8 cellular contexts compared by ENCODE assay signal in the genomic region with DNA sequence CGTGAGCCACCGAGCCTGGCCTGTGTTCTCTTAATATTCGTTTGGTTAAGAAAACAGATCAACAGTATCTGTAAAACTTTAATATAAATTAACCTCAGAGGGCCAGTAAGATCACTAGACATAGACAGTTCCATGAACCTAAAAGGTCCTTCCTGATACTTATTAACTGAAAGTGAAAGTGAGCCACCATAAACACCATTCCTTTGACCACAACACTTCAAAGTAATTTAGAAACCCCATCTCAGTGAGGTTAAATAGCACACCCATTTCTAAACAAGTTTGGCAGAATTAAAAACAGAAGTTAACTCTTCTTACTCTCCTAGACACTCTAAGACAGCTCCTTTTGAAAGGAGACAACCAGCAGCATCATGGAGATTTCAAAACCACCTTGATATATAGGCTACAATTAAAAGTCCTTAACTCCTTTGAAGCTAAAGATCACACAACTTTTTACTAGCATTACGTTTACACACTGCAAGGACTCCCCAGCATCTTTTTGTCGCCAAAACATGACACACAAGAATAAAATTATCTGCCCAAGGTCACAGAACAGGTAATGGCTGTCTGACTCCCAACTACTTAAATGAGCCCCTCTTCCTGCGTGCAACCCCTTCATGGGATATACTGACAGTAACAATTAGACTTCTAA. TPM values are rescaled to one million over a fixed set of nuclear protein-coding genes. Genes with fewer than 3 reads are reported as not detected.
DNase-seq lines count a peak whose midpoint lies in the region; ATAC-seq and TF ChIP-seq lines count a peak whose summit lies in the region.

No MANE protein-coding gene starts in this region.

- H3K9me3 Mint-ChIP-seq in CD4-positive, alpha-beta memory T cell, result peaks cover 0 to 1% (median 0%) of the 10 kb centered on the region in 8 donors
- no peaks in the 10 kb centered on the region for H3K9me3 Mint-ChIP-seq in activated B cell treated with CpG ODN at 0.5 μM for 24 hours
- no peaks in the 10 kb centered on the region for H3K9me3 Mint-ChIP-seq in immature natural killer cell

- TF ChIP-seq CTCF in HCT116 (IDR thresholded peaks at IDR 0.05 in 2 of 3, conservative IDR thresholded peaks at IDR 0.05 in 1 of 3; ENCODE audit: borderline replicate concordance in 1 of 3, insufficient read depth in 1 of 3, low read depth in 2 of 3, low read length in 2 of 3) (no peak), activated B cell treated with CpG ODN at 0.5 μM for 24 hours (IDR thresholded peaks at IDR 0.05) (no peak)

- intact Hi-C loops in CD4-positive, alpha-beta memory T cell (cut with micrococcal nuclease), result loop anchor here (5.0 kb wide), 1 partner anchor 145 kb away; the partner anchor contains the start of genes S100PBP and YARS1
- intact Hi-C loops in HCT116 (cut with micrococcal nuclease) (no loop called here), activated B cell treated with CpG ODN at 0.5 μM for 24 hours (cut with micrococcal nuclease) (loop anchor here (2.0 to 10.0 kb wide), 2 partner anchors 14 to 148 kb away; partner anchors contain the start of genes S100PBP and YARS1)

- H3K4me3 Mint-ChIP-seq in CD4-positive, alpha-beta memory T cell, result peak overlapping the region; percentile 84 to 94 (median 87)
- H3K4me3 Mint-ChIP-seq in activated B cell treated with CpG ODN at 0.5 μM for 24 hours (peak overlapping the region; percentile 90), immature natural killer cell (peak overlapping the region; percentile 80 to 92 (median 88))

- ATAC-seq in HCT116, result no peak
- ATAC-seq in activated B cell treated with CpG ODN at 0.5 μM for 24 hours (ENCODE audit: low read depth), result peak; percentile 4
- ATAC-seq in GM18520 (IDR thresholded peaks at IDR 0.05; ENCODE audit: unreplicated experiment), result no peak

- H3K36me3 ChIP-seq in CD4-positive, alpha-beta memory T cell (ENCODE audit: insufficient read depth, low read length), result no peaks in the 10 kb centered on the region
- no peaks in the 10 kb centered on the region for H3K36me3 ChIP-seq in HCT116 (ENCODE audit: control insufficient read depth in 1 of 2, insufficient read depth in 2 of 2, low read length in 2 of 2)

- H3K36me3 Mint-ChIP-seq in CD4-positive, alpha-beta memory T cell, result peaks cover 0 to 13% of the 10 kb centered on the region in 2 donors
- H3K36me3 Mint-ChIP-seq in activated B cell treated with CpG ODN at 0.5 μM for 24 hours (ENCODE audit: low read depth), result peaks cover 12% of the 10 kb centered on the region
- H3K36me3 Mint-ChIP-seq in immature natural killer cell, result no peaks in the 10 kb centered on the region

- CTCF ChIA-PET in CD4-positive, alpha-beta memory T cell (lab: Charles Lee; ENCODE audit: partially characterized antibody), result interaction anchor here (0.7 to 1.8 kb wide), 4 partner anchors 19 to 133 kb away, joined by 3 to 5 read pairs (median 4); no protein-coding TSS in a partner anchor
- CTCF ChIA-PET in HCT116 (lab: Charles Lee), result no interaction called here
- CTCF ChIA-PET in activated B cell treated with CpG ODN at 0.5 μM for 24 hours (lab: Charles Lee), result interaction anchor here (0.6 to 1.4 kb wide), 6 partner anchors 9 to 496 kb away, joined by 3 to 7 read pairs (median 4); no protein-coding TSS in a partner anchor

- peaks cover 58% of the 10 kb centered on the region for H3K79me2 ChIP-seq in HCT116 (ENCODE audit: insufficient read depth, low read length)

- H3K4me2 ChIP-seq in HCT116 (ENCODE audit: low read length), result peak overlapping the region; percentile 99

- DNase-seq in CD4-positive, alpha-beta memory T cell, result peak in 4 of 5 donors; percentile 29 to 53 (median 48)
- DNase-seq in HCT116 (ENCODE audit: low read depth, low spot score), result no peak
- DNase-seq in activated B cell treated with CpG ODN at 0.5 μM for 24 hours, result no peak
- peak; percentile 50 to 55 (median 53) for DNase-seq in immature natural killer cell
- DNase-seq in superior temporal gyrus (ENCODE audit: extremely low spot score), result peak; percentile 37
- DNase-seq in amygdala (lab: John Stamatoyannopoulos, UW), result no peak
- no peak for DNase-seq in stimulated activated CD4-positive, alpha-beta T cell treated with anti-CD3 and anti-CD28 coated beads, Interleukin-4, amount 100 ng/mL, for 1 hour

- H4K20me1 ChIP-seq in HCT116 (ENCODE audit: insufficient read depth), result no peaks in the 10 kb centered on the region; the same call in 1 of the 2 replicates

- RAD21 ChIA-PET in HCT116 (lab: Charles Lee; ENCODE audit: low non-redundant PET in 1 of 2, low total read pairs in 2 of 2, uncharacterized antibody in 2 of 2, unreplicated experiment in 2 of 2), result interaction anchor here in 1 of 2 experiments (1.2 kb wide), 1 partner anchor 30 kb away, joined by 3 read pairs; no protein-coding TSS in a partner anchor

- H3K27ac ChIP-seq in CD4-positive, alpha-beta memory T cell (ENCODE audit: low read depth, low read length), result peak overlapping the region; percentile 29
- no peak overlapping the region for H3K27ac ChIP-seq in HCT116 (ENCODE audit: low read depth, low read length)

- peak overlapping the region; percentile 51 to 79 for H3K4me3 ChIP-seq in CD4-positive, alpha-beta memory T cell (ENCODE audit: low read length in 2 of 2)
- H3K4me3 ChIP-seq in HCT116 (replicated peaks in 1 of 2; ENCODE audit: low read depth in 1 of 2, low read length in 2 of 2), result peak overlapping the region; percentile 2 to 86; a peak in 3 of 4 replicates

- no peaks in the 10 kb centered on the region for H3K9me3 ChIP-seq in CD4-positive, alpha-beta memory T cell (ENCODE audit: control insufficient read depth in 1 of 2, low read length in 2 of 2)
- no peaks in the 10 kb centered on the region for H3K9me3 ChIP-seq in HCT116 (ENCODE audit: control insufficient read depth in 1 of 2, insufficient read depth in 1 of 2, low read depth in 1 of 2, low read length in 2 of 2)

- no peak for TF ChIP-seq POLR2A in HCT116 (IDR thresholded peaks at IDR 0.05; ENCODE audit: borderline replicate concordance, extremely low read depth, insufficient read depth, insufficient read length)

- peaks cover 39 to 70% (median 53%) of the 10 kb centered on the region in 4 donors for H3K4me1 Mint-ChIP-seq in CD4-positive, alpha-beta memory T cell
- H3K4me1 Mint-ChIP-seq in activated B cell treated with CpG ODN at 0.5 μM for 24 hours (peaks cover 59% of the 10 kb centered on the region), immature natural killer cell (peaks cover 42 to 68% of the 10 kb centered on the region in 2 donors)

- H3K4me1 ChIP-seq in CD4-positive, alpha-beta memory T cell (ENCODE audit: insufficient read depth, low read length), result peaks cover 59% of the 10 kb centered on the region
- peaks cover 20 to 23% of the 10 kb centered on the region in 2 experiments for H3K4me1 ChIP-seq in HCT116 (ENCODE audit: control insufficient read depth in 1 of 2, insufficient read depth in 2 of 2, low read length in 2 of 2)

- POLR2A ChIA-PET in CD4-positive, alpha-beta memory T cell (lab: Charles Lee; ENCODE audit: partially characterized antibody), result interaction anchor here (1.0 to 12.9 kb wide), 4 partner anchors 8 to 165 kb away, joined by 3 to 205 read pairs (median 4); no protein-coding TSS in a partner anchor
- POLR2A ChIA-PET in HCT116 (lab: Charles Lee) (interaction anchor here (1.6 kb wide), 1 partner anchor 9 kb away, joined by 4 read pairs; no protein-coding TSS in a partner anchor), activated B cell treated with CpG ODN at 0.5 μM for 24 hours (lab: Charles Lee) (interaction anchor here (0.6 to 3.0 kb wide), 7 partner anchors 9 to 211 kb away, joined by 3 to 29 read pairs (median 3); no protein-coding TSS in a partner anchor)

- H3K27me3 ChIP-seq in CD4-positive, alpha-beta memory T cell (ENCODE audit: insufficient read depth, low read length), result no peaks in the 10 kb centered on the region
- no peaks in the 10 kb centered on the region for H3K27me3 ChIP-seq in HCT116 (ENCODE audit: insufficient read depth, low read length)

- TF ChIP-seq RAD21 in HCT116 (IDR thresholded peaks at IDR 0.05; ENCODE audit: low read depth), result no peak

- H3K9ac ChIP-seq in HCT116 (ENCODE audit: low read length), result no peak overlapping the region; the same call in 1 of the 2 replicates

- no TSS peak for BruUV-seq in HCT116 (replicated peaks; lab: Mats Ljungman, UMichigan)

- peak overlapping the region; percentile 66 to 94 (median 86) for H3K27ac Mint-ChIP-seq in CD4-positive, alpha-beta memory T cell
- H3K27ac Mint-ChIP-seq in activated B cell treated with CpG ODN at 0.5 μM for 24 hours, result peak overlapping the region; percentile 74
- H3K27ac Mint-ChIP-seq in immature natural killer cell, result peak overlapping the region; percentile 47 to 89 (median 78)

- H3K9me2 ChIP-seq in HCT116 (ENCODE audit: insufficient read depth), result 0 out of 2 replicates have a peak, but pooled peaks cover 2% of the 10 kb centered on the region

- H2AFZ ChIP-seq in HCT116 (ENCODE audit: low read depth, low read length, poor library complexity, severe bottlenecking), result no peak overlapping the region

- no peaks in the 10 kb centered on the region for H3K27me3 Mint-ChIP-seq in CD4-positive, alpha-beta memory T cell
- H3K27me3 Mint-ChIP-seq in activated B cell treated with CpG ODN at 0.5 μM for 24 hours, result no peaks in the 10 kb centered on the region
- H3K27me3 Mint-ChIP-seq in immature natural killer cell (ENCODE audit: low read depth in 3 of 3), result peaks cover 0 to 10% (median 9%) of the 10 kb centered on the region in 3 donors

TF ChIP-seq in HCT116, 20 proteins besides CTCF, POLR2A, EP300 and RAD21 (continues in another document):
- TF ChIP-seq POLR2AphosphoS5 (IDR thresholded peaks at IDR 0.05; ENCODE audit: low read depth, low read length) (no peak), TCF7L2 (IDR thresholded peaks at IDR 0.05; ENCODE audit: borderline replicate concordance, extremely low read depth, insufficient read depth, insufficient read length) (no peak)

RNA-seq across cellular contexts. Expression of gene RNF19B, which starts 2.2 kb away (rescaled TPM):
- total RNA-seq in CD4-positive, alpha-beta memory T cell, result 10 to 100 TPM; 28.5 to 30.6 TPM
- 1 to 10 TPM; 1.1 to 4.8 TPM for polyA plus RNA-seq in CD4-positive, alpha-beta memory T cell
- total RNA-seq in HCT116 (2021; ENCODE audit: unreplicated experiment), result 22.5 TPM
- 24.1 and 32.5 TPM in 2 replicates for polyA plus RNA-seq in HCT116 (2012)
- total RNA-seq in activated B cell treated with CpG ODN at 0.5 μM for 24 hours, result 22.7 and 23.6 TPM in 2 replicates
- polyA plus RNA-seq in immature natural killer cell, result 1 to 10 TPM; 1.0 to 3.2 (median 2.8) TPM

Comparison
In these comparisons a context has a peak if more than half of its experiments do, and no peak if none do; other contexts are left out.
1. DNase-seq: peak in CD4-positive, alpha-beta memory T cell (4 of 5), immature natural killer cell (3 of 3) and superior temporal gyrus (single experiment); none in HCT116 (single experiment), activated B cell treated with CpG ODN at 0.5 μM for 24 hours (single experiment), amygdala (0 of 56) and stimulated activated CD4-positive, alpha-beta T cell treated with anti-CD3 and anti-CD28 coated beads, Interleukin-4, amount 100 ng/mL, for 1 hour (single experiment).
2. Peak in every context shown above with its lines, with median percentiles within 50 percentile points of each other: H3K27ac Mint-ChIP-seq and H3K4me3 Mint-ChIP-seq.